16 cellular contexts compared by ENCODE assay signal in genomic region chr4:101050088-101050835, GRCh38.
"Had no signal": no experiment of that assay in that cellular context is flagged by ENCODE, and none has a peak within 500 bp of the region (broad histone marks: within the 10 kb centered on the region; RNA-seq: fewer than 3 reads in every experiment).

No MANE protein-coding gene starts in this region.

- H3K27ac Mint-ChIP-seq: activated naive CD4-positive, alpha-beta T cell treated with anti-CD3 and anti-CD28 coated beads, Interleukin-2, amount 50 U/mL, for 24 hours had no signal

- H3K27me3 Mint-ChIP-seq: activated CD4-positive, alpha-beta T cell treated with anti-CD3 and anti-CD28 coated beads, Interleukin-2, amount 10 ng/mL, durations not matched to agents 7 days and 5 days; activated naive CD4-positive, alpha-beta T cell treated with anti-CD3 and anti-CD28 coated beads, Interleukin-2, amount 50 U/mL, for 24 hours; naive B cell had no signal

- H3K9me3 Mint-ChIP-seq: activated CD4-positive, alpha-beta T cell treated with anti-CD3 and anti-CD28 coated beads, Interleukin-2, amount 10 ng/mL, durations not matched to agents 7 days and 5 days; activated naive CD4-positive, alpha-beta T cell treated with anti-CD3 and anti-CD28 coated beads, Interleukin-2, amount 50 U/mL, for 24 hours; naive B cell had no signal

- DNase-seq: activated CD4-positive, alpha-beta T cell treated with anti-CD3 and anti-CD28 coated beads, Interleukin-2, amount 10 ng/mL, durations not matched to agents 7 days and 5 days; activated CD4-positive, CD25-positive, alpha-beta regulatory T cell; activated CD8-positive, alpha-beta memory T cell treated with anti-CD3 and anti-CD28 coated beads for 24 hours; activated effector memory CD4-positive, alpha-beta T cell treated with anti-CD3 and anti-CD28 coated beads, Interleukin-2, amount 50 U/mL, for 16 hours; amygdala; foreskin fibroblast; mesenchymal stem cell; mucosa of descending colon; naive B cell; pancreas; stimulated activated CD4-positive, alpha-beta T cell treated with anti-CD3 and anti-CD28 coated beads, Interleukin-4, amount 100 ng/mL, for 4 hours; stimulated activated naive CD4-positive, alpha-beta T cell; T1000; tibial artery had no signal

- H3K4me1 Mint-ChIP-seq: activated naive CD4-positive, alpha-beta T cell treated with anti-CD3 and anti-CD28 coated beads, Interleukin-2, amount 50 U/mL, for 24 hours; naive B cell had no signal

- H3K4me3 Mint-ChIP-seq: activated CD4-positive, alpha-beta T cell treated with anti-CD3 and anti-CD28 coated beads, Interleukin-2, amount 10 ng/mL, durations not matched to agents 7 days and 5 days; activated naive CD4-positive, alpha-beta T cell treated with anti-CD3 and anti-CD28 coated beads, Interleukin-2, amount 50 U/mL, for 24 hours; naive B cell had no signal

- ATAC-seq: mucosa of descending colon, pancreas, sciatic nerve had no signal
